In genomic region chr7:99099499-99100077, GRCh38 we compare ENCODE assay signal across 14 cellular contexts. TPM values are rescaled to one million over a fixed set of nuclear protein-coding genes. Genes with fewer than 3 reads are reported as not detected.
DNase-seq lines count a peak whose midpoint lies in the region; ATAC-seq, FAIRE-seq and TF ChIP-seq lines count a peak whose summit lies in the region.
"Had no signal": no experiment of that assay in that cellular context is flagged by ENCODE, and none has a peak within 500 bp of the region (broad histone marks: within the 10 kb centered on the region; RNA-seq: fewer than 3 reads in every experiment).

No MANE protein-coding gene starts in this region.

- H4K20me1 ChIP-seq in GM23338 (replicated peaks; ENCODE audit: insufficient read depth) = peaks cover 10% of the 10 kb centered on the region; the same call in 1 of the 2 replicates
- H4K20me1 ChIP-seq in mammary epithelial cell (ENCODE audit: insufficient read depth, low read length) = peaks cover 2% of the 10 kb centered on the region

- POLR2A ChIA-PET in RWPE1 (lab: Yijun Ruan, JAX; ENCODE audit: low non-redundant PET) = no interaction called here

- no peak overlapping the region for H3K9ac ChIP-seq in mammary epithelial cell (ENCODE audit: insufficient read depth, low read length)

- H3K36me3 ChIP-seq in GM23338 (ENCODE audit: insufficient read depth) = no peaks in the 10 kb centered on the region
- no peaks in the 10 kb centered on the region for H3K36me3 ChIP-seq in mammary epithelial cell (ENCODE audit: insufficient read depth, low read length)
- H3K36me3 ChIP-seq in right atrium auricular region = no peaks in the 10 kb centered on the region
- no peaks in the 10 kb centered on the region for H3K36me3 ChIP-seq in small intestine (ENCODE audit: control insufficient read depth in 2 of 2, insufficient read depth in 2 of 2, low read length in 2 of 2)
- H3K36me3 ChIP-seq: ovary had no signal

- TF ChIP-seq CTCF in GM23338 (conservative IDR thresholded peaks at IDR 0.05; ENCODE audit: low read depth in 2 of 2) (no peak), mammary epithelial cell (conservative IDR thresholded peaks at IDR 0.05 in 1 of 2, IDR thresholded peaks at IDR 0.05 in 1 of 2; ENCODE audit: extremely low read depth in 1 of 2, insufficient read depth in 1 of 2, low read depth in 1 of 2, low read length in 2 of 2) (no peak), right atrium auricular region (IDR thresholded peaks at IDR 0.05) (no peak), lower leg skin (IDR thresholded peaks at IDR 0.05) (no peak), RWPE1 (conservative IDR thresholded peaks at IDR 0.05; ENCODE audit: low read depth) (no peak)

- H3K4me3 Mint-ChIP-seq in GM23338 = peak overlapping the region; percentile 12; the same call in 2 of the 3 replicates
- H3K4me3 Mint-ChIP-seq: activated T-helper 1 cell treated with anti-CD3 and anti-CD28 coated beads, Interleukin-12 subunit alpha, Interleukin-12 subunit beta, Interleukin-2, Interleukin-4 antibody, amounts not matched to agents 30 ng/mL and 10 ng/mL and 1 ng/mL, durations not matched to agents 14 hours and 24 hours and 36 hours; CD4-positive, alpha-beta memory T cell had no signal

- WGBS in mammary epithelial cell (ENCODE audit: low coverage, missing lambda C conversion rate) = 82% methylated on average over 6 of the region's 6 CpGs
- WGBS in small intestine, 3 donors = 75 to 79% (median 77%) methylated on average over 6 of the region's 6 CpGs
- 58 to 68% methylated on average over 6 of the region's 6 CpGs for WGBS in lower leg skin, 2 donors

- no peak for TF ChIP-seq POLR2A in lower leg skin (IDR thresholded peaks at IDR 0.05)

- H3K36me3 Mint-ChIP-seq in GM23338 (ENCODE audit: low read depth) = 0 out of 3 replicates have a peak, but pooled peaks cover 4% of the 10 kb centered on the region

- peak; percentile 76 for ATAC-seq in GM23338
- ATAC-seq in GM19035 (IDR thresholded peaks at IDR 0.05; ENCODE audit: unreplicated experiment) = no peak

- H3K27ac Mint-ChIP-seq in GM23338 = peak overlapping the region; percentile 9
- H3K27ac Mint-ChIP-seq: activated T-helper 1 cell treated with anti-CD3 and anti-CD28 coated beads, Interleukin-12 subunit alpha, Interleukin-12 subunit beta, Interleukin-2, Interleukin-4 antibody, amounts not matched to agents 30 ng/mL and 10 ng/mL and 1 ng/mL, durations not matched to agents 14 hours and 24 hours and 36 hours; CD4-positive, alpha-beta memory T cell had no signal

- H3K27me3 ChIP-seq in GM23338 (ENCODE audit: insufficient read depth) = no peaks in the 10 kb centered on the region
- no peaks in the 10 kb centered on the region for H3K27me3 ChIP-seq in mammary epithelial cell (ENCODE audit: insufficient read depth, low read length)
- no peaks in the 10 kb centered on the region for H3K27me3 ChIP-seq in right atrium auricular region
- H3K27me3 ChIP-seq in small intestine (ENCODE audit: control insufficient read depth in 2 of 2, insufficient read depth in 2 of 2, low read length in 2 of 2) = no peaks in the 10 kb centered on the region
- H3K27me3 ChIP-seq: ovary had no signal

- dilution Hi-C loops in mammary epithelial cell (cut with HindIII; ENCODE audit: low sequenced_read_pairs) = no loop called here

- H3K27me3 Mint-ChIP-seq in GM23338 (ENCODE audit: insufficient read depth, low read depth, poor library complexity) = peaks cover 1% of the 10 kb centered on the region
- H3K27me3 Mint-ChIP-seq: CD4-positive, alpha-beta memory T cell had no signal

- DNase-seq in GM23338 (ENCODE audit: low spot score) (no peak), mammary epithelial cell (no peak), right atrium auricular region (ENCODE audit: low spot score) (no peak), small intestine (no peak), NCI-H524 (lab: John Stamatoyannopoulos, UW) (no peak), lower leg skin (ENCODE audit: low spot score in 2 of 2) (no peak), RWPE1 (ENCODE audit: low spot score) (no peak)
- DNase-seq: CD4-positive, alpha-beta memory T cell; NCI-H187; OCI-M1; ovary had no signal

- H3K4me2 ChIP-seq in GM23338 = 0 out of 2 replicates have a peak overlapping the region, but pooled peaks have one; percentile 1
- H3K4me2 ChIP-seq in mammary epithelial cell (ENCODE audit: insufficient read depth, low read depth, low read length) = peak overlapping the region; percentile 51

- no peaks in the 10 kb centered on the region for H3K9me3 Mint-ChIP-seq in GM23338

- H2AFZ ChIP-seq in GM23338 (no peak overlapping the region), mammary epithelial cell (ENCODE audit: low read depth, low read length) (no peak overlapping the region)

- no TSS peak for BruUV-seq in mammary epithelial cell (replicated peaks; lab: Mats Ljungman, UMichigan)

- H3K27ac ChIP-seq in GM23338 (ENCODE audit: low read depth) = peak overlapping the region; percentile 88
- H3K27ac ChIP-seq in mammary epithelial cell (ENCODE audit: insufficient read depth, low read depth, low read length) = peak overlapping the region; percentile 44
- H3K27ac ChIP-seq in right atrium auricular region = peak overlapping the region; percentile 41 to 55
- H3K27ac ChIP-seq in small intestine (ENCODE audit: low read depth in 1 of 2, low read length in 1 of 2) = peak overlapping the region; percentile 25 to 70
- no peak overlapping the region for H3K27ac ChIP-seq in RWPE1
- H3K27ac ChIP-seq: ovary had no signal

- no peaks in the 10 kb centered on the region for H3F3A ChIP-seq in GM23338 (replicated peaks; ENCODE audit: low read depth)

- H3K9me3 ChIP-seq in mammary epithelial cell (replicated peaks; ENCODE audit: insufficient read depth, low read length) (no peaks in the 10 kb centered on the region), right atrium auricular region (peaks cover 0 to 6% of the 10 kb centered on the region in 2 donors), small intestine (ENCODE audit: control insufficient read depth, low read depth) (no peaks in the 10 kb centered on the region)
- H3K9me3 ChIP-seq: ovary had no signal

- in situ Hi-C loops in mammary epithelial cell (cut with MboI; ENCODE audit: low sequenced_read_pairs in 2 of 2) = no loop called here

- no peaks in the 10 kb centered on the region for H3K9me2 ChIP-seq in GM23338 (ENCODE audit: insufficient read depth)

- no peak for FAIRE-seq in small intestine (lab: Jason Lieb, UNC)
- FAIRE-seq: GM12891 had no signal

- CTCF ChIA-PET in mammary epithelial cell (lab: Charles Lee; ENCODE audit: low non-redundant PET) (no interaction called here), RWPE1 (lab: Yijun Ruan, JAX) (no interaction called here)

- peaks cover 33% of the 10 kb centered on the region for H3K4me1 ChIP-seq in GM23338 (ENCODE audit: insufficient read depth)
- peaks cover 45% of the 10 kb centered on the region for H3K4me1 ChIP-seq in mammary epithelial cell (ENCODE audit: insufficient read depth, low read length)
- peaks cover 0 to 31% of the 10 kb centered on the region in 2 donors for H3K4me1 ChIP-seq in right atrium auricular region
- H3K4me1 ChIP-seq in small intestine (ENCODE audit: control insufficient read depth in 2 of 2, insufficient read depth in 1 of 2, low read depth in 1 of 2, low read length in 1 of 2) = peaks cover 0 to 6% of the 10 kb centered on the region in 2 donors

- peaks cover 35% of the 10 kb centered on the region for H3K4me1 Mint-ChIP-seq in GM23338

- H3K79me2 ChIP-seq in GM23338 (replicated peaks; ENCODE audit: insufficient read depth) = peaks cover 95% of the 10 kb centered on the region
- H3K79me2 ChIP-seq in mammary epithelial cell (ENCODE audit: insufficient read depth, low read length) = peaks cover 96% of the 10 kb centered on the region

- intact Hi-C loops in mammary epithelial cell (cut with micrococcal nuclease) = loop anchor here (10.0 kb wide), 1 partner anchor 1065 kb away; the partner anchor contains the start of gene GAL3ST4
- intact Hi-C loops in lower leg skin (cut with DNase I; ENCODE audit: low total_unique reads) = no loop called here

- H3K4me3 ChIP-seq in GM23338 = no peak overlapping the region
- H3K4me3 ChIP-seq in mammary epithelial cell (replicated peaks in 1 of 3; ENCODE audit: insufficient read depth in 1 of 3, low read depth in 2 of 3, low read length in 3 of 3) = no peak overlapping the region
- no peak overlapping the region for H3K4me3 ChIP-seq in right atrium auricular region
- H3K4me3 ChIP-seq in small intestine (ENCODE audit: low read depth in 1 of 2, low read length in 2 of 2) = no peak overlapping the region
- no peak overlapping the region for H3K4me3 ChIP-seq in lower leg skin (ENCODE audit: low read depth, poor library complexity, severe bottlenecking)
- H3K4me3 ChIP-seq: ovary had no signal

TF ChIP-seq in GM23338, 12 proteins besides CTCF, POLR2A, EP300 and RAD21 (continues in another document):
- no peak for TF ChIP-seq NANOG (IDR thresholded peaks at IDR 0.05; ENCODE audit: borderline replicate concordance)
- TF ChIP-seq STAT1 (IDR thresholded peaks at IDR 0.05; ENCODE audit: unreplicated experiment) = no peak
- TF ChIP-seq CREB1 (CRISPR knock-in tag; IDR thresholded peaks at IDR 0.05; ENCODE audit: low read depth) = no peak

RNA-seq across cellular contexts. Expression of gene SMURF1, which starts 44.3 kb away (rescaled TPM):
- total RNA-seq in GM23338 (2014; rRNA removed; shearing (Covaris generic)) = 17.5 and 23.9 TPM in 2 replicates
- polyA plus RNA-seq in GM23338 (2016; fragmentation: Nextera tagmentation; extraction: Ambion mirVana) (5.0 and 5.8 TPM in 2 replicates), mammary epithelial cell (19.9 TPM), small intestine (1 to 10 TPM; 6.3 to 8.9 (median 8.2) TPM)
- total RNA-seq in mammary epithelial cell (10 to 100 TPM; 42.5 to 43.2 TPM), right atrium auricular region (10 to 100 TPM in 1 of 2 donors, 1 to 10 TPM in 1; 9.0 to 14.3 TPM), lower leg skin (10 to 100 TPM; 26.8 to 44.7 (median 31.5) TPM)
- 35.4 TPM for polyA minus RNA-seq in mammary epithelial cell
